Comparison of ENCODE assay signal across 16 cellular contexts in the genomic region with DNA sequence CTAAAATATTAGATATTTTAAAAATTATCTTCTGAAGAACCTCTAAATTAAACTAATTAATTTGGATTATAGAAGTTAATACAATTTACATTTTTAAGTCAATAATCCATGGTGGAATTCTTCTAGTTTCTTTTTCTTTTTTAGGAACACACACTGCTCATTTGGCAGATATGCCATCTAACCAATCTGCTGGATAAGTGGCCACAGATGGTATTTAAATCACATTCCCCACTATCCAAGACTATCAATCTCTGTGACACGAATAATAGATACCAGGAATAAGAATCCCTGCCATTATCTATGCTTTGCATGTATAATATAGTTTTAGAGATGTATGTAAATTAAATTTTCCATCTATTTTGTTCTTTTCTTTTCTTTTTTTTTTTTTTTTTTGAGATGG. TPM values are rescaled to one million over a fixed set of nuclear protein-coding genes. Genes with fewer than 3 reads are reported as not detected.
DNase-seq lines count a peak whose midpoint lies in the region; ATAC-seq, FAIRE-seq and TF ChIP-seq lines count a peak whose summit lies in the region.
"Had no signal": no experiment of that assay in that cellular context is flagged by ENCODE, and none has a peak within 500 bp of the region (broad histone marks: within the 10 kb centered on the region; RNA-seq: fewer than 3 reads in every experiment).

No MANE protein-coding gene starts in this region.

- peaks cover 12% of the 10 kb centered on the region for H3K4me1 Mint-ChIP-seq in astrocyte (ENCODE audit: low read depth, unreplicated experiment)

- H3K4me2 ChIP-seq in astrocyte (ENCODE audit: low read length): no peak overlapping the region
- H3K4me2 ChIP-seq in osteoblast (ENCODE audit: insufficient read depth, low read length): no peak overlapping the region
- H3K4me2 ChIP-seq in hepatocyte: no peak overlapping the region
- H3K4me2 ChIP-seq: A549, BLaER1 had no signal

- H4K20me1 ChIP-seq in astrocyte (ENCODE audit: insufficient read depth, low read length): no peaks in the 10 kb centered on the region
- H4K20me1 ChIP-seq in osteoblast (ENCODE audit: insufficient read depth, low read length): no peaks in the 10 kb centered on the region
- no peaks in the 10 kb centered on the region for H4K20me1 ChIP-seq in hepatocyte (ENCODE audit: insufficient read depth, poor library complexity, severe bottlenecking)
- H4K20me1 ChIP-seq: BLaER1 had no signal

- no peaks in the 10 kb centered on the region for H3K9me2 ChIP-seq in hepatocyte (replicated peaks; ENCODE audit: insufficient read depth)

- FAIRE-seq in astrocyte (lab: Jason Lieb, UNC): no peak
- FAIRE-seq: A549, G401.6, GM12892, GM19239, HepG2, HTR-8/SVneo had no signal

- H3K36me3 ChIP-seq in astrocyte (ENCODE audit: insufficient read depth, low read length): no peaks in the 10 kb centered on the region
- no peaks in the 10 kb centered on the region for H3K36me3 ChIP-seq in osteoblast (ENCODE audit: insufficient read depth, low read length)
- no peaks in the 10 kb centered on the region for H3K36me3 ChIP-seq in hepatocyte (replicated peaks; ENCODE audit: insufficient read depth, low read depth)
- H3K36me3 ChIP-seq in BE2C: no peaks in the 10 kb centered on the region
- H3K36me3 ChIP-seq: BLaER1 had no signal

- H3K4me3 ChIP-seq in astrocyte (ENCODE audit: insufficient read depth, low read depth, low read length) (no peak overlapping the region), osteoblast (ENCODE audit: insufficient read depth, low read length) (no peak overlapping the region), hepatocyte (no peak overlapping the region), BE2C (ENCODE audit: low read depth, low read length) (no peak overlapping the region)
- H3K4me3 ChIP-seq: A549, BLaER1 had no signal

- H3K36me3 Mint-ChIP-seq in astrocyte (ENCODE audit: low read depth, unreplicated experiment): peaks cover 5% of the 10 kb centered on the region

- H3K9me3 ChIP-seq in astrocyte (ENCODE audit: insufficient read depth, low read depth, low read length): no peaks in the 10 kb centered on the region
- H3K9me3 ChIP-seq in osteoblast (ENCODE audit: low read depth, low read length): no peaks in the 10 kb centered on the region
- no peaks in the 10 kb centered on the region for H3K9me3 ChIP-seq in hepatocyte (ENCODE audit: low read depth)
- no peaks in the 10 kb centered on the region for H3K9me3 ChIP-seq in BE2C
- H3K9me3 ChIP-seq: A549, BLaER1 had no signal

- 95% methylated on average over 1 of the region's 1 CpG for WGBS in hepatocyte (ENCODE audit: low lambda C conversion rate, missing lambda C conversion rate)

- H3K4me1 ChIP-seq in astrocyte (ENCODE audit: insufficient read depth, low read length) (no peaks in the 10 kb centered on the region), osteoblast (ENCODE audit: insufficient read depth, low read length) (no peaks in the 10 kb centered on the region), hepatocyte (ENCODE audit: insufficient read depth) (no peaks in the 10 kb centered on the region), BE2C (no peaks in the 10 kb centered on the region)
- H3K4me1 ChIP-seq: A549, BLaER1 had no signal

- H3K4me3 Mint-ChIP-seq in astrocyte (ENCODE audit: unreplicated experiment): no peak overlapping the region
- H3K4me3 Mint-ChIP-seq: H9 had no signal

- no peak overlapping the region for H3K27ac Mint-ChIP-seq in astrocyte (ENCODE audit: unreplicated experiment)
- H3K27ac Mint-ChIP-seq: H9 had no signal

- DNase-seq in GM03348 (ENCODE audit: low spot score) (peak; percentile 17), astrocyte (ENCODE audit: low read depth) (peak; percentile 36), osteoblast (ENCODE audit: insufficient read length, low spot score, missing footprints) (peak; percentile 11), hepatocyte (ENCODE audit: low spot score) (no peak), BE2C (no peak)
- DNase-seq: DMS79, GOT3, H9 had no signal

- ATAC-seq in HG03025 (IDR thresholded peaks at IDR 0.05; ENCODE audit: low FRiP score, unreplicated experiment): no peak
- ATAC-seq: A549, HepG2 had no signal

- H3K27ac ChIP-seq in astrocyte (ENCODE audit: low read depth, low read length): no peak overlapping the region
- no peak overlapping the region for H3K27ac ChIP-seq in osteoblast (ENCODE audit: low read depth, low read length)
- no peak overlapping the region for H3K27ac ChIP-seq in hepatocyte
- H3K27ac ChIP-seq: A549, BLaER1 had no signal

- no peak overlapping the region for H3K9ac ChIP-seq in astrocyte (ENCODE audit: low read length)
- H3K9ac ChIP-seq: BLaER1 had no signal

- H2AFZ ChIP-seq in astrocyte (ENCODE audit: low read depth, low read length) (no peak overlapping the region), osteoblast (ENCODE audit: low read length) (no peak overlapping the region), hepatocyte (no peak overlapping the region)

- H3K27me3 ChIP-seq in astrocyte (ENCODE audit: insufficient read depth, low read length): no peaks in the 10 kb centered on the region
- no peaks in the 10 kb centered on the region for H3K27me3 ChIP-seq in osteoblast (ENCODE audit: insufficient read depth, low read length)
- H3K27me3 ChIP-seq in hepatocyte: no peaks in the 10 kb centered on the region
- H3K27me3 ChIP-seq in BE2C: no peaks in the 10 kb centered on the region
- H3K27me3 ChIP-seq: BLaER1 had no signal

- H3K9me3 Mint-ChIP-seq in astrocyte (ENCODE audit: unreplicated experiment): no peaks in the 10 kb centered on the region
- H3K9me3 Mint-ChIP-seq: H9 had no signal

- no peaks in the 10 kb centered on the region for H3K27me3 Mint-ChIP-seq in astrocyte (ENCODE audit: low read depth, unreplicated experiment)

- H3K79me2 ChIP-seq in astrocyte (ENCODE audit: insufficient read depth, low read length) (no peaks in the 10 kb centered on the region), osteoblast (ENCODE audit: insufficient read depth, low read length) (no peaks in the 10 kb centered on the region), hepatocyte (no peaks in the 10 kb centered on the region)

- TF ChIP-seq CTCF in astrocyte (IDR thresholded peaks at IDR 0.05; ENCODE audit: insufficient read depth, low read depth, low read length): no peak
- no peak for TF ChIP-seq CTCF in osteoblast (IDR thresholded peaks at IDR 0.05; ENCODE audit: extremely low read depth, low read depth, low read length)
- TF ChIP-seq CTCF in hepatocyte (IDR thresholded peaks at IDR 0.05; ENCODE audit: poor library complexity): no peak
- TF ChIP-seq CTCF in BE2C (IDR thresholded peaks at IDR 0.05; ENCODE audit: low read depth, low read length): no peak

RNA-seq across cellular contexts. Expression of a gene that starts 58.5 kb away (rescaled TPM):
- total RNA-seq in astrocyte (7.0 and 7.8 TPM in 2 replicates), osteoblast (3.8 and 4.0 TPM in 2 replicates), hepatocyte (5.3 and 7.5 TPM in 2 replicates)
- polyA plus RNA-seq in hepatocyte: 3.6 and 4.6 TPM in 2 replicates
- polyA plus RNA-seq in BE2C (2012; ENCODE audit: insufficient read depth, insufficient read length, low read depth): 0.83 TPM

Comparison
In these comparisons a context has a peak if more than half of its experiments do, and no peak if none do; other contexts are left out.
1. DNase-seq: peak in GM03348 (single experiment), astrocyte (single experiment) and osteoblast (single experiment); none in hepatocyte (single experiment) and BE2C (single experiment).